ENCODE assay signal across 8 cellular contexts in genomic region chr12:123089631-123090353, GRCh38.
DNase-seq lines count a peak whose midpoint lies in the region; ATAC-seq, FAIRE-seq and TF ChIP-seq lines count a peak whose summit lies in the region.

No MANE protein-coding gene starts in this region.

- no peak for TF ChIP-seq CTCF in bronchial epithelial cell (IDR thresholded peaks at IDR 0.05; ENCODE audit: insufficient read depth, low read length, severe bottlenecking)
- no peak for TF ChIP-seq CTCF in osteocyte (IDR thresholded peaks at IDR 0.05)
- no peak for TF ChIP-seq CTCF in Peyer's patch (IDR thresholded peaks at IDR 0.05)
- no peak for TF ChIP-seq CTCF in upper lobe of right lung (IDR thresholded peaks at IDR 0.05)
- TF ChIP-seq CTCF in type B pancreatic cell (conservative IDR thresholded peaks at IDR 0.05) = no peak

- H3K27me3 Mint-ChIP-seq in osteocyte (ENCODE audit: unreplicated experiment) (no peaks in the 10 kb centered on the region), type B pancreatic cell (no peaks in the 10 kb centered on the region)

- H3K4me1 Mint-ChIP-seq in osteocyte (ENCODE audit: unreplicated experiment) (peaks cover 26% of the 10 kb centered on the region), type B pancreatic cell (ENCODE audit: unreplicated experiment) (peaks cover 13% of the 10 kb centered on the region)

- no peaks in the 10 kb centered on the region for H3K9me3 ChIP-seq in Peyer's patch
- no peaks in the 10 kb centered on the region for H3K9me3 ChIP-seq in upper lobe of right lung

- H3K36me3 ChIP-seq in bronchial epithelial cell (ENCODE audit: control insufficient read depth, insufficient read depth, low read length) (no peaks in the 10 kb centered on the region), Peyer's patch (no peaks in the 10 kb centered on the region), upper lobe of right lung (no peaks in the 10 kb centered on the region)

- H3K4me1 ChIP-seq in Peyer's patch (peaks cover 0 to 20% (median 0%) of the 10 kb centered on the region in 4 donors), upper lobe of right lung (peaks cover 13% of the 10 kb centered on the region)

- FAIRE-seq in bronchial epithelial cell (lab: Jason Lieb, UNC) = peak; percentile 89

- H3K4me3 ChIP-seq in bronchial epithelial cell (ENCODE audit: low read depth, low read length) (no peak overlapping the region), Peyer's patch (no peak overlapping the region), upper lobe of right lung (no peak overlapping the region)

- H3K27me3 ChIP-seq in bronchial epithelial cell (ENCODE audit: control insufficient read depth, insufficient read depth, low read length) (no peaks in the 10 kb centered on the region), Peyer's patch (no peaks in the 10 kb centered on the region), upper lobe of right lung (no peaks in the 10 kb centered on the region)

- peak overlapping the region; percentile 36 for H3K27ac Mint-ChIP-seq in osteocyte (ENCODE audit: unreplicated experiment)
- no peak overlapping the region for H3K27ac Mint-ChIP-seq in type B pancreatic cell

- H3K4me3 Mint-ChIP-seq in osteocyte (ENCODE audit: unreplicated experiment) (no peak overlapping the region), type B pancreatic cell (no peak overlapping the region)

- ATAC-seq in upper lobe of right lung (no peak), left ventricle myocardium superior (no peak)

- H3K9me3 Mint-ChIP-seq in osteocyte (ENCODE audit: unreplicated experiment) (no peaks in the 10 kb centered on the region), type B pancreatic cell (no peaks in the 10 kb centered on the region)

- H3K36me3 Mint-ChIP-seq in osteocyte (ENCODE audit: unreplicated experiment) = no peaks in the 10 kb centered on the region
- H3K36me3 Mint-ChIP-seq in type B pancreatic cell = no peaks in the 10 kb centered on the region

- H3K27ac ChIP-seq in Peyer's patch = peak overlapping the region in 2 of 4 donors; percentile 20 to 32
- no peak overlapping the region for H3K27ac ChIP-seq in upper lobe of right lung

- DNase-seq in GM03348 (ENCODE audit: low spot score) (peak; percentile 92), NOMO-1 treated with DMSO at 0.1 percent for 48 hours (lab: John Stamatoyannopoulos, UW; ENCODE audit: unreplicated experiment) (peak; percentile 89), bronchial epithelial cell (ENCODE audit: low read depth) (peak; percentile 99), osteocyte (ENCODE audit: extremely low spot score, unreplicated experiment) (no peak), Peyer's patch (no peak), upper lobe of right lung (no peak), left ventricle myocardium superior (no peak), type B pancreatic cell (ENCODE audit: extremely low spot score, unreplicated experiment) (no peak)

- intact Hi-C loops in upper lobe of right lung (cut with DNase I) = no loop called here
- intact Hi-C loops in left ventricle myocardium superior (cut with micrococcal nuclease) = no loop called here

- no peak for TF ChIP-seq POLR2A in Peyer's patch (IDR thresholded peaks at IDR 0.05)

Comparison
In these comparisons a context has a peak if more than half of its experiments do, and no peak if none do; other contexts are left out.
1. DNase-seq: peak in GM03348 (single experiment), NOMO-1 treated with DMSO at 0.1 percent for 48 hours (single experiment) and bronchial epithelial cell (single experiment); none in osteocyte (single experiment), Peyer's patch (0 of 3), upper lobe of right lung (single experiment), left ventricle myocardium superior (single experiment) and type B pancreatic cell (single experiment).